In the genomic region with DNA sequence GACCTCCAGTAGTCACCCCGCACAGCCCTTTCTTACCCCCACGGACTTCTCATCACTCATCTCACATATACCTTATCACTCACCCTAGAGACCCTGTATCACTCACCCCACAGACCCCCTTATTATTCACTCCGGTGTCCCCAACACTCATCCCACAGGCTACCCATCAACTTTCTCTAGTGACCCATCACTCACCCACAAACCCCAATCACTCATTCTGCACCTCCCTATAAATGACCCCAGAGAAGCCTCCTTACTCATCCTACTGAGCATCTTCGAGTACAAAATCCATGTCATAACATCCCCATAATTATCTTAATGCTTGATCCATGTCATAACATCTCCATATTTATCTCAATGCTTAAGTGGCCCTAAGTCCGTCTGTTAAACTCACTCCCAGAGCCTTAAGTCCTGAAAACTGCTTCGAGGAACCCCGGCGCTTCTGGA, we compare ENCODE assay signal across 8 cellular contexts. TPM values are rescaled to one million over a fixed set of nuclear protein-coding genes. Genes with fewer than 3 reads are reported as not detected.
DNase-seq lines count a peak whose midpoint lies in the region; ATAC-seq, FAIRE-seq and TF ChIP-seq lines count a peak whose summit lies in the region.

No MANE protein-coding gene starts in this region.

- no peak for TF ChIP-seq POLR2A in HepG2 (IDR thresholded peaks at IDR 0.05; ENCODE audit: insufficient read depth in 1 of 2, low read depth in 2 of 2, low read length in 2 of 2)
- TF ChIP-seq POLR2A in upper lobe of left lung (IDR thresholded peaks at IDR 0.05): no peak

- intact Hi-C loops in HepG2 (cut with micrococcal nuclease; ENCODE audit: unreplicated experiment): no loop called here

- 15% methylated on average over 6 of the region's 8 CpGs for WGBS in HepG2 (ENCODE audit: low lambda C conversion rate)
- WGBS in upper lobe of left lung, 2 donors: 19 to 49% methylated on average over 8 of the region's 8 CpGs

- no TSS peak for BruUV-seq in HepG2 (replicated peaks; lab: Mats Ljungman, UMichigan)

- H3K27ac Mint-ChIP-seq in activated T-helper 17 cell treated with anti-CD3 and anti-CD28 coated beads, Interleukin-2, amount 50 U/mL, for 72 hours: peak overlapping the region; percentile 95

- POLR2A ChIA-PET in HepG2 (lab: Yijun Ruan, JAX): no interaction called here

- H4K20me1 ChIP-seq in DND-41 (ENCODE audit: insufficient read depth, low read length) (no peaks in the 10 kb centered on the region), HepG2 (ENCODE audit: insufficient read depth, low read length) (no peaks in the 10 kb centered on the region)

- H3K4me1 ChIP-seq in DND-41 (ENCODE audit: insufficient read depth, low read length) (peaks cover 32% of the 10 kb centered on the region), HepG2 (ENCODE audit: insufficient read depth, low read length) (no peaks in the 10 kb centered on the region), upper lobe of left lung (peaks cover 0 to 2% (median 1%) of the 10 kb centered on the region in 4 donors)

- H3K27me3 ChIP-seq in DND-41 (ENCODE audit: insufficient read depth, low read length, poor library complexity): no peaks in the 10 kb centered on the region
- H3K27me3 ChIP-seq in HepG2 (ENCODE audit: control insufficient read depth in 1 of 2, insufficient read depth in 2 of 2, low read length in 2 of 2): no peaks in the 10 kb centered on the region; a peak in 1 of 5 replicates
- H3K27me3 ChIP-seq in upper lobe of left lung: no peaks in the 10 kb centered on the region

- no peaks in the 10 kb centered on the region for H3K36me3 ChIP-seq in DND-41 (ENCODE audit: insufficient read depth, low read length)
- no peaks in the 10 kb centered on the region for H3K36me3 ChIP-seq in HepG2 (replicated peaks in 1 of 2; ENCODE audit: control insufficient read depth in 1 of 2, insufficient read depth in 2 of 2, low read length in 2 of 2)
- H3K36me3 ChIP-seq in upper lobe of left lung: no peaks in the 10 kb centered on the region

- H3K27ac ChIP-seq in DND-41 (ENCODE audit: low read length) (peak overlapping the region; percentile 97), HepG2 (ENCODE audit: extremely low read length, insufficient read depth, low read length) (peak overlapping the region; percentile 89), upper lobe of left lung (peak overlapping the region; percentile 92 to 97 (median 95))

- TF ChIP-seq EP300 in HepG2 (IDR thresholded peaks at IDR 0.05; ENCODE audit: low read depth in 2 of 2, low read length in 2 of 2) (no peak), HepG2 (CRISPR knock-in tag; IDR thresholded peaks at IDR 0.05; ENCODE audit: borderline replicate concordance) (no peak), upper lobe of left lung (IDR thresholded peaks at IDR 0.05) (no peak)

- peaks cover 9% of the 10 kb centered on the region for H3K36me3 Mint-ChIP-seq in activated T-helper 17 cell treated with anti-CD3 and anti-CD28 coated beads, Interleukin-2, amount 50 U/mL, for 72 hours (ENCODE audit: low read depth)

- DNase-seq in DND-41 (no peak), HepG2 (ENCODE audit: low spot score) (no peak), upper lobe of left lung (no peak), NOMO-1 treated with DMSO at 0.1 percent for 48 hours (lab: John Stamatoyannopoulos, UW; ENCODE audit: unreplicated experiment) (no peak), AG08395 (ENCODE audit: low spot score) (no peak)
- DNase-seq in activated effector memory CD4-positive, alpha-beta T cell treated with Interleukin-2 at 50 U/mL for 16 hours: no peak

- FAIRE-seq in HepG2 (lab: Jason Lieb, UNC): no peak

- peaks cover 78% of the 10 kb centered on the region for H3K79me2 ChIP-seq in DND-41 (ENCODE audit: insufficient read depth, low read length)
- H3K79me2 ChIP-seq in HepG2 (ENCODE audit: insufficient read depth, low read length): peaks cover 21% of the 10 kb centered on the region

- H3K9ac ChIP-seq in DND-41 (ENCODE audit: low read depth, low read length): peak overlapping the region; percentile 91
- H3K9ac ChIP-seq in HepG2 (ENCODE audit: insufficient read depth, low read depth, low read length): peak overlapping the region; percentile 77

- TF ChIP-seq RAD21 in HepG2 (CRISPR knock-in tag; IDR thresholded peaks at IDR 0.05): no peak

- H3K9me3 Mint-ChIP-seq in activated T-helper 17 cell treated with anti-CD3 and anti-CD28 coated beads, Interleukin-2, amount 50 U/mL, for 72 hours: no peaks in the 10 kb centered on the region

- ATAC-seq in DND-41 (ENCODE audit: insufficient read depth, low read depth) (no peak), HG02588 (IDR thresholded peaks at IDR 0.05; ENCODE audit: unreplicated experiment) (peak; percentile 2), HepG2 (no peak), upper lobe of left lung (ENCODE audit: low FRiP score in 2 of 2) (peak in 1 of 2 donors; percentile 34)
- ATAC-seq in activated T-helper 17 cell treated with anti-CD3 and anti-CD28 coated beads, Interleukin-2, amount 50 U/mL, for 72 hours (replicated peaks): peak; percentile 55

- peaks cover 12% of the 10 kb centered on the region for H3K4me1 Mint-ChIP-seq in activated T-helper 17 cell treated with anti-CD3 and anti-CD28 coated beads, Interleukin-2, amount 50 U/mL, for 72 hours

- CTCF ChIA-PET in HepG2 (lab: Yijun Ruan, JAX; ENCODE audit: low intra/inter-chr PET ratio, low total read pairs): no interaction called here

- H3K4me3 ChIP-seq in DND-41 (ENCODE audit: low read depth in 1 of 2, low read length in 2 of 2) (peak overlapping the region; percentile 77 to 83), HepG2 (replicated peaks in 1 of 3; ENCODE audit: insufficient read depth in 1 of 3, low read depth in 2 of 3, low read length in 3 of 3) (peak overlapping the region; percentile 68 to 76 (median 76); a peak in 5 of 6 replicates), upper lobe of left lung (peak overlapping the region in 3 of 4 donors; percentile 52 to 80 (median 77))

- no peak for TF ChIP-seq CTCF in DND-41 (IDR thresholded peaks at IDR 0.05; ENCODE audit: borderline replicate concordance, extremely low read depth, low read length, poor library complexity, severe bottlenecking)
- TF ChIP-seq CTCF in HepG2 (CRISPR knock-in tag; IDR thresholded peaks at IDR 0.05): no peak
- no peak for TF ChIP-seq CTCF in upper lobe of left lung (IDR thresholded peaks at IDR 0.05)

- H3K9me3 ChIP-seq in DND-41 (ENCODE audit: insufficient read depth, low read length, severe bottlenecking): no peaks in the 10 kb centered on the region
- no peaks in the 10 kb centered on the region for H3K9me3 ChIP-seq in HepG2 (ENCODE audit: low read length)
- H3K9me3 ChIP-seq in upper lobe of left lung: peaks cover 0 to 3% (median 0%) of the 10 kb centered on the region in 4 donors

- H3K4me2 ChIP-seq in DND-41 (ENCODE audit: insufficient read depth, low read length) (peak overlapping the region; percentile 82), HepG2 (ENCODE audit: low read depth, low read length) (peak overlapping the region; percentile 74)

- peak overlapping the region; percentile 95 for H3K4me3 Mint-ChIP-seq in activated T-helper 17 cell treated with anti-CD3 and anti-CD28 coated beads, Interleukin-2, amount 50 U/mL, for 72 hours

- in situ Hi-C loops in HepG2 (cut with HindIII; ENCODE audit: extremely low pct_ligation_motif_present, low pct_unique_long_range_greater_than_20kb): no loop called here

- no peaks in the 10 kb centered on the region for H3K27me3 Mint-ChIP-seq in activated T-helper 17 cell treated with anti-CD3 and anti-CD28 coated beads, Interleukin-2, amount 50 U/mL, for 72 hours

- H2AFZ ChIP-seq in DND-41 (ENCODE audit: low read depth, low read length): peak overlapping the region; percentile 82
- no peak overlapping the region for H2AFZ ChIP-seq in HepG2 (ENCODE audit: low read length)

TF ChIP-seq in HepG2, 621 proteins besides CTCF, POLR2A, EP300 and RAD21 (continues in another document):
- TF ChIP-seq ZNF10 (CRISPR knock-in tag; IDR thresholded peaks at IDR 0.05; ENCODE audit: borderline replicate concordance, low read depth) (no peak), DR1 (CRISPR knock-in tag; IDR thresholded peaks at IDR 0.05) (no peak), ZNF343 (CRISPR knock-in tag; IDR thresholded peaks at IDR 0.05) (no peak)

RNA-seq across cellular contexts. Expression of gene ZNF41, which starts 0.9 kb away (rescaled TPM):
- total RNA-seq in activated T-helper 17 cell treated with anti-CD3 and anti-CD28 coated beads, Interleukin-2, amount 50 U/mL, for 72 hours: 10 to 100 TPM; 10.5 to 12.2 TPM
- total RNA-seq in HepG2 (2016; rRNA removed; fragmentation: Illumina TruSeq; extraction: Trizol): 3.9 and 7.2 TPM in 2 replicates
- 0.79 and 0.91 TPM in 2 replicates for total RNA-seq in HepG2 (2016; cell fraction: cytosol; rRNA removed; fragmentation: Illumina TruSeq; extraction: Trizol; ENCODE audit: low read depth)
- total RNA-seq in HepG2 (2016; cell fraction: insoluble cytoplasmic fraction; rRNA removed; fragmentation: Illumina TruSeq; extraction: Trizol): 4.5 and 6.4 TPM in 2 replicates
- 2.5 and 2.7 TPM in 2 replicates for total RNA-seq in HepG2 (2016; cell fraction: membrane; rRNA removed; fragmentation: Illumina TruSeq; extraction: Trizol)
- total RNA-seq in HepG2 (2016; cell fraction: nucleus; rRNA removed; fragmentation: Illumina TruSeq; extraction: Trizol): 3.9 and 4.7 TPM in 2 replicates
- 1.9 and 2.3 TPM in 2 replicates for polyA plus RNA-seq in HepG2 (2011; rRNA removed)
- 1.7 TPM in 2 replicates for polyA plus RNA-seq in HepG2 (2011; cell fraction: cytosol; rRNA removed)
- 1.8 and 2.0 TPM in 2 replicates for polyA plus RNA-seq in HepG2 (2011; cell fraction: nucleus; rRNA removed)
- polyA plus RNA-seq in HepG2 (2012): 1.2 and 1.9 TPM in 2 replicates
- 0.16 and 0.38 TPM in 2 replicates for polyA plus RNA-seq in HepG2 (2016; cell fraction: cytosol; fragmentation: Illumina TruSeq; extraction: Trizol; ENCODE audit: low read depth)
- 4.1 and 4.4 TPM in 2 replicates for polyA plus RNA-seq in HepG2 (2016; cell fraction: insoluble cytoplasmic fraction; fragmentation: Illumina TruSeq; extraction: Trizol; ENCODE audit: low read depth)
- polyA plus RNA-seq in HepG2 (2016; cell fraction: membrane; fragmentation: Illumina TruSeq; extraction: Trizol; ENCODE audit: low read depth): 0.73 and 1.2 TPM in 2 replicates
- polyA plus RNA-seq in HepG2 (2016; cell fraction: nucleus; fragmentation: Illumina TruSeq; extraction: Trizol; ENCODE audit: insufficient read depth, low read depth): 6.2 and 8.6 TPM in 2 replicates
- 3.2 and 13.5 TPM in 2 replicates for polyA minus RNA-seq in HepG2 (2011; rRNA and poly(A)+ RNA removed; ENCODE audit: low replicate concordance)
- 1.9 and 3.3 TPM in 2 replicates for polyA minus RNA-seq in HepG2 (2011; cell fraction: cytosol; rRNA and poly(A)+ RNA removed)
- polyA minus RNA-seq in HepG2 (2011; cell fraction: nucleus; rRNA and poly(A)+ RNA removed): 4.5 and 5.2 TPM in 2 replicates
- total RNA-seq in upper lobe of left lung: 10 to 100 TPM in 3 of 6 donors, 1 to 10 TPM in 3; 3.4 to 35.6 (median 10.2) TPM

Comparison
In these comparisons a context has a peak if more than half of its experiments do, and no peak if none do; other contexts are left out.
1. ATAC-seq: peak in HG02588 (single experiment) and activated T-helper 17 cell treated with anti-CD3 and anti-CD28 coated beads, Interleukin-2, amount 50 U/mL, for 72 hours (single experiment); none in DND-41 (single experiment) and HepG2 (single experiment).
2. Peak in every context shown above with its lines, with median percentiles within 50 percentile points of each other: H3K27ac ChIP-seq and H3K4me3 ChIP-seq.